ENCODE assay signal across 9 cellular contexts in the genomic region with DNA sequence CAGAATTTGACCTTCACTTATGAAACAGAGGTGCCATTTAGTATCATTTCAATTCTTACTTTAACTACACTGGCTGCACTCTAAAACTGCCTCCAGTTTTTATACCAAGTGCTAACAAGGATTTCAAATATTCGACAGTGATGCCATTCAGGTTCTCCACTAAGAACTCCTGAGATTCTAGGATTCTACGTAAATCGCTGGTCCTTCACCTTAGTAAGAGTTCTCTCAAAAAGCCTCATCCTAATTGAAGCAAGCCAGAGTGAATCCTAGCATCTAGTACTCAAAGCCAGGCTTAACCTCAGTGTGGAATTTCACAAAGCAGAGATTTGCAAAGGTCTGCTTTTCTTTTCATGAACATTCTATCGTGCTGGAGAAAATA. TPM values are rescaled to one million over a fixed set of nuclear protein-coding genes. Genes with fewer than 3 reads are reported as not detected.
A peak's percentile ranks its signal among the peaks of the same experiment; 100 is the strongest.
DNase-seq lines count a peak whose midpoint lies in the region; ATAC-seq and TF ChIP-seq lines count a peak whose summit lies in the region.
"Had no signal": no experiment of that assay in that cellular context is flagged by ENCODE, and none has a peak within 500 bp of the region (broad histone marks: within the 10 kb centered on the region; RNA-seq: fewer than 3 reads in every experiment).

No MANE protein-coding gene starts in this region.

- POLR2A ChIA-PET in activated CD4-positive, alpha-beta T cell treated with anti-CD3 and anti-CD28 coated beads, Interleukin-2, amount 10 ng/mL, durations not matched to agents 7 days and 5 days (lab: Charles Lee) = no interaction called here

- H3K4me1 ChIP-seq in thyroid gland = peaks cover 31 to 37% of the 10 kb centered on the region in 2 donors

- in situ Hi-C loops in astrocyte of the cerebellum (cut with HindIII; ENCODE audit: low sequenced_read_pairs) = loop anchor here (5.0 kb wide), 2 partner anchors 313 to 643 kb away; no protein-coding TSS in a partner anchor

- H3K36me3 ChIP-seq in thyroid gland = peaks cover 67 to 72% of the 10 kb centered on the region in 2 donors

- peak overlapping the region; percentile 31 for H3K27ac Mint-ChIP-seq in activated CD4-positive, alpha-beta T cell treated with anti-CD3 and anti-CD28 coated beads, Interleukin-2, amount 10 ng/mL, durations not matched to agents 7 days and 5 days

- no peaks in the 10 kb centered on the region for H3K9me3 ChIP-seq in thyroid gland

- TF ChIP-seq CTCF in astrocyte of the cerebellum (IDR thresholded peaks at IDR 0.05; ENCODE audit: low read depth, low read length, missing control alignments) (no peak), lower leg skin (IDR thresholded peaks at IDR 0.05) (no peak), thyroid gland (IDR thresholded peaks at IDR 0.05) (no peak)

- intact Hi-C loops in lower leg skin (cut with DNase I; ENCODE audit: low total_unique reads) = loop anchor here (10.0 kb wide), 1 partner anchor 214 kb away; no protein-coding TSS in a partner anchor
- intact Hi-C loops in thyroid gland (cut with DNase I) = loop anchor here (10.0 kb wide), 1 partner anchor 296 kb away; no protein-coding TSS in a partner anchor

- no peak for TF ChIP-seq POLR2A in lower leg skin (IDR thresholded peaks at IDR 0.05)
- TF ChIP-seq POLR2A in thyroid gland (IDR thresholded peaks at IDR 0.05) = no peak

- 27 to 43% methylated on average over 4 of the region's 4 CpGs for WGBS in lower leg skin, 2 donors
- WGBS in thyroid gland, 2 donors = 59 to 64% methylated on average over 4 of the region's 4 CpGs

- no peaks in the 10 kb centered on the region for H3K9me3 Mint-ChIP-seq in activated CD4-positive, alpha-beta T cell treated with anti-CD3 and anti-CD28 coated beads, Interleukin-2, amount 10 ng/mL, durations not matched to agents 7 days and 5 days

- CTCF ChIA-PET in activated CD4-positive, alpha-beta T cell treated with anti-CD3 and anti-CD28 coated beads, Interleukin-2, amount 10 ng/mL, durations not matched to agents 7 days and 5 days (lab: Charles Lee) = no interaction called here

- no peak for DNase-seq in activated CD4-positive, alpha-beta T cell treated with anti-CD3 and anti-CD28 coated beads, Interleukin-2, amount 10 ng/mL, durations not matched to agents 7 days and 5 days
- no peak for DNase-seq in activated CD4-positive, alpha-beta T cell treated with anti-CD3 and anti-CD28 coated beads for 4 hours
- DNase-seq in astrocyte of the cerebellum (ENCODE audit: low read depth) (no peak), lower leg skin (ENCODE audit: low spot score in 2 of 2) (no peak), thyroid gland (no peak), kidney glomerular epithelial cell (lab: John Stamatoyannopoulos, UW) (no peak), left lobe of liver (ENCODE audit: low spot score) (no peak)
- DNase-seq: anterior cingulate cortex had no signal

- no peaks in the 10 kb centered on the region for H3K27me3 ChIP-seq in thyroid gland

- H3K4me3 ChIP-seq in astrocyte of the cerebellum (ENCODE audit: low read depth, low read length) (peak overlapping the region; percentile 96), lower leg skin (ENCODE audit: low read depth, poor library complexity, severe bottlenecking) (peak overlapping the region; percentile 83), thyroid gland (replicated peaks in 1 of 3) (peak overlapping the region in 2 of 3 donors; percentile 8 to 76)

- H3K27me3 Mint-ChIP-seq in activated CD4-positive, alpha-beta T cell treated with anti-CD3 and anti-CD28 coated beads, Interleukin-2, amount 10 ng/mL, durations not matched to agents 7 days and 5 days = no peaks in the 10 kb centered on the region

- peaks cover 63% of the 10 kb centered on the region for H3K4me1 Mint-ChIP-seq in activated CD4-positive, alpha-beta T cell treated with anti-CD3 and anti-CD28 coated beads, Interleukin-2, amount 10 ng/mL, durations not matched to agents 7 days and 5 days

- peak overlapping the region; percentile 97 for H3K4me3 Mint-ChIP-seq in activated CD4-positive, alpha-beta T cell treated with anti-CD3 and anti-CD28 coated beads, Interleukin-2, amount 10 ng/mL, durations not matched to agents 7 days and 5 days

- ATAC-seq in left lobe of liver (no peak), HG03520 (IDR thresholded peaks at IDR 0.05; ENCODE audit: unreplicated experiment) (no peak)

- peaks cover 71% of the 10 kb centered on the region for H3K36me3 Mint-ChIP-seq in activated CD4-positive, alpha-beta T cell treated with anti-CD3 and anti-CD28 coated beads, Interleukin-2, amount 10 ng/mL, durations not matched to agents 7 days and 5 days (ENCODE audit: low read depth)

- H3K27ac ChIP-seq in thyroid gland = peak overlapping the region in 1 of 3 donors; percentile 96

RNA-seq across cellular contexts. Expression of gene SLC38A2, which starts 3.5 kb away (rescaled TPM):
- 100 to 1,000 TPM; 216 to 283 TPM for total RNA-seq in activated CD4-positive, alpha-beta T cell treated with anti-CD3 and anti-CD28 coated beads, Interleukin-2, amount 10 ng/mL, durations not matched to agents 7 days and 5 days
- 1,000 to 10,000 TPM in 1 of 4 donors, 100 to 1,000 TPM in 3; 487 to 1,086 (median 587) TPM for total RNA-seq in lower leg skin
- total RNA-seq in thyroid gland = 100 to 1,000 TPM; 210 to 460 (median 314) TPM
- total RNA-seq in left lobe of liver = 82.2 TPM

Comparison
In these comparisons a context has a peak if more than half of its experiments do, and no peak if none do; other contexts are left out.
1. H3K4me3 ChIP-seq: peak in every context shown above with its lines; median percentile 96 in astrocyte of the cerebellum; 83 in lower leg skin; 42 in thyroid gland.